28 cellular contexts compared by ENCODE assay signal in the genomic region with DNA sequence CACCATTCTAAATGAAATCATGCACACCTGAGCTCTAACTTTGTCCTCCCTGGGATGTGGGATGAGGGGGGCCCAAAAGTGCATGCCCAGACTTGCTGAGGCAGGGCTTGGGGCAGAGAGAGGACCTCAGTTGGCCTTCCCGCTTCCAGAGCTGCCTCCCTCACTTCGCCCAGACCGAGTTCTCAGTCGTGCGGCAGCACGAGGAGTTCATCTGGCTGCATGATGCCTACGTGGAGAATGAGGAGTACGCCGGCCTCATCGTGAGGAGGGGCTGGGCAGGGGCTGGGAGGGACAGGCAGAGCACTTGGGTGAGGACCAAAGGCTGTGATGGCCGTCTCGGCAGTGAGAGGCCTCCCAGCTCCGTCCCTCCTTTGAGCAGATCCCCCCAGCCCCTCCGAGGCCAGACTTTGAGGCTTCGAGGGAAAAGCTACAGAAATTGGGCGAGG. TPM values are rescaled to one million over a fixed set of nuclear protein-coding genes. Genes with fewer than 3 reads are reported as not detected.
DNase-seq lines count a peak whose midpoint lies in the region; ATAC-seq and TF ChIP-seq lines count a peak whose summit lies in the region.
"Had no signal": no experiment of that assay in that cellular context is flagged by ENCODE, and none has a peak within 500 bp of the region (broad histone marks: within the 10 kb centered on the region; RNA-seq: fewer than 3 reads in every experiment).

No MANE protein-coding gene starts in this region.

- no peak overlapping the region for H3K23ac ChIP-seq in mesendoderm (ENCODE audit: low read length)

- H3K56ac ChIP-seq in mesendoderm (ENCODE audit: low read length), result no peak overlapping the region

- no peak overlapping the region for H2BK120ac ChIP-seq in mesendoderm (ENCODE audit: low read depth, low read length)

- H3K9me3 ChIP-seq in testis, result no peaks in the 10 kb centered on the region
- H3K9me3 ChIP-seq: mucosa of descending colon had no signal

- WGBS in mesendoderm (ENCODE audit: extremely low coverage, insufficient coverage, low lambda C conversion rate), result no CpG with 5 or more reads among the region's 16 CpGs
- WGBS in testis, 2 donors, result 54 to 55% methylated on average over 7 to 16 of the region's 16 CpGs

- H3K18ac ChIP-seq in mesendoderm (ENCODE audit: low read length), result no peak overlapping the region

- H3K4me3 ChIP-seq in mesendoderm (ENCODE audit: low read length), result no peak overlapping the region
- H3K4me3 ChIP-seq in testis, result no peak overlapping the region
- H3K4me3 ChIP-seq: cardiac muscle cell, dorsolateral prefrontal cortex, mucosa of descending colon, psoas muscle, SJSA1 had no signal

- H2BK15ac ChIP-seq in mesendoderm (replicated peaks; ENCODE audit: low read depth), result no peak overlapping the region

- no peak overlapping the region for H3K4ac ChIP-seq in mesendoderm (ENCODE audit: low read depth, low read length)

- no peak overlapping the region for H4K5ac ChIP-seq in mesendoderm (ENCODE audit: low read length)

- H3K9ac ChIP-seq in mesendoderm (ENCODE audit: low read length), result no peak overlapping the region

- H3K27ac ChIP-seq in 22Rv1 (peak overlapping the region; percentile 12; the same call in 1 of the 2 replicates), mesendoderm (ENCODE audit: low read depth, low read length) (no peak overlapping the region), testis (no peak overlapping the region)
- H3K27ac ChIP-seq: cardiac muscle cell, dorsolateral prefrontal cortex, psoas muscle, SJSA1 had no signal

- H3K36me3 ChIP-seq in mesendoderm (ENCODE audit: control insufficient read depth, insufficient read depth, low read length), result peaks cover 10% of the 10 kb centered on the region
- no peaks in the 10 kb centered on the region for H3K36me3 ChIP-seq in testis (ENCODE audit: low read depth, missing control alignments)

- no peak overlapping the region for H3K4me2 ChIP-seq in mesendoderm (ENCODE audit: low read length)

- peak; percentile 24 for DNase-seq in EL
- peak; percentile 14 for DNase-seq in mesendoderm
- DNase-seq in testis, result no peak
- no peak for DNase-seq in NCI-H1417 (lab: John Stamatoyannopoulos, UW)
- DNase-seq in kidney glomerular epithelial cell (lab: John Stamatoyannopoulos, UW), result no peak
- DNase-seq: activated CD4-positive, alpha-beta T cell treated with anti-CD3 and anti-CD28 coated beads, Interleukin-2, amount 50 U/mL, for 4 hours; activated naive CD4-positive, alpha-beta T cell treated with anti-CD3 and anti-CD28 coated beads, Interleukin-2, amount 10 ng/mL, durations not matched to agents 7 days and 5 days; amygdala; CD4-positive, CD25-positive, alpha-beta regulatory T cell; DMS153; GF-D8; Kasumi-1; NCI-H2029; NCI-H345; NCI-H82; psoas muscle; stimulated activated CD4-positive, alpha-beta T cell treated with anti-CD3 and anti-CD28 coated beads, Interleukin-1b, Interleukin-23, amount 100 ng/mL, for 48 hours; T-helper 2 cell had no signal

- H4K8ac ChIP-seq in mesendoderm (ENCODE audit: low read depth, low read length), result no peak overlapping the region

- intact Hi-C loops in testis (cut with DNase I; ENCODE audit: low total_unique reads), result no loop called here

- H2BK5ac ChIP-seq in mesendoderm (ENCODE audit: low read length), result no peak overlapping the region

- H2AK5ac ChIP-seq in mesendoderm (ENCODE audit: low read length), result no peak overlapping the region

- H3K4me1 ChIP-seq in mesendoderm (ENCODE audit: control insufficient read depth, low read depth, low read length) (no peaks in the 10 kb centered on the region), testis (no peaks in the 10 kb centered on the region)
- H3K4me1 ChIP-seq: psoas muscle, SJSA1 had no signal

- peaks cover 6% of the 10 kb centered on the region for H3K79me2 ChIP-seq in mesendoderm (ENCODE audit: control insufficient read depth, insufficient read depth, low read length)

- no peak for TF ChIP-seq POLR2A in testis (IDR thresholded peaks at IDR 0.05)

- H3K27me3 ChIP-seq in mesendoderm (ENCODE audit: insufficient read depth, low read length, poor library complexity) (no peaks in the 10 kb centered on the region), testis (no peaks in the 10 kb centered on the region)
- H3K27me3 ChIP-seq: cardiac muscle cell, dorsolateral prefrontal cortex, SJSA1 had no signal

- H3K79me1 ChIP-seq in mesendoderm (ENCODE audit: low read length), result peaks cover 8% of the 10 kb centered on the region

- peak; percentile 17 for ATAC-seq in SK-N-SH treated with all-trans-retinoic acid at 6 μM for 48 hours
- ATAC-seq in GM21529 (IDR thresholded peaks at IDR 0.05; ENCODE audit: unreplicated experiment), result no peak
- ATAC-seq: HCT116, mucosa of descending colon, PC-3 had no signal

- no peak for TF ChIP-seq CTCF in 22Rv1 (IDR thresholded peaks at IDR 0.05)
- TF ChIP-seq CTCF in testis (IDR thresholded peaks at IDR 0.05), result no peak

TF ChIP-seq in SK-N-SH treated with all-trans-retinoic acid at 6 μM for 48 hours, 23 proteins besides CTCF, POLR2A, EP300 and RAD21:
- TF ChIP-seq GLIS3 (CRISPR knock-in tag; IDR thresholded peaks at IDR 0.05) (no peak), ISL1 (CRISPR knock-in tag; IDR thresholded peaks at IDR 0.05) (no peak), ZC3H10 (CRISPR knock-in tag; IDR thresholded peaks at IDR 0.05) (no peak), CREB5 (CRISPR knock-in tag; IDR thresholded peaks at IDR 0.05; ENCODE audit: low read depth) (no peak)

RNA-seq across cellular contexts. Expression of gene CFL1, which starts 8.2 kb away (rescaled TPM):
- polyA plus RNA-seq in mesendoderm (2013, experiment 1 of 2), result 1,253 TPM
- polyA plus RNA-seq in mesendoderm (2013, experiment 2 of 2), result 1,244 TPM
- 100 to 1,000 TPM; 522 to 570 TPM for total RNA-seq in testis
- 647 TPM for polyA plus RNA-seq in testis (ENCODE audit: insufficient read depth, low read depth, low replicate concordance)

RNA-seq across cellular contexts. Expression of gene MUS81, which starts 10.4 kb away (rescaled TPM):
- polyA plus RNA-seq in mesendoderm (2013, experiment 1 of 2), result 34.0 TPM
- 34.8 TPM for polyA plus RNA-seq in mesendoderm (2013, experiment 2 of 2)
- total RNA-seq in testis, result 10 to 100 TPM; 57.2 to 74.0 TPM
- 49.9 TPM for polyA plus RNA-seq in testis (ENCODE audit: insufficient read depth, low read depth, low replicate concordance)

RNA-seq across cellular contexts. Expression of gene SNX32, which starts 16.0 kb away (rescaled TPM):
- polyA plus RNA-seq in mesendoderm (2013, experiment 1 of 2), result 0.10 TPM
- polyA plus RNA-seq in mesendoderm (2013, experiment 2 of 2), result 0.08 TPM
- total RNA-seq in testis, result 1 to 10 TPM; 3.2 to 4.0 TPM
- polyA plus RNA-seq in testis (ENCODE audit: insufficient read depth, low read depth, low replicate concordance), result 4.9 TPM
- total RNA-seq: endothelial cell of umbilical vein, PC-3, psoas muscle had no signal

RNA-seq across cellular contexts. Expression of gene EFEMP2, which starts 22.8 kb away (rescaled TPM):
- 9.1 TPM for polyA plus RNA-seq in mesendoderm (2013, experiment 1 of 2)
- polyA plus RNA-seq in mesendoderm (2013, experiment 2 of 2), result 8.7 TPM
- 10 to 100 TPM; 47.4 to 52.4 TPM for total RNA-seq in testis
- polyA plus RNA-seq in testis (ENCODE audit: insufficient read depth, low read depth, low replicate concordance), result 100 TPM

RNA-seq across cellular contexts. Expression of gene CTSW, which starts 29.8 kb away (rescaled TPM):
- polyA plus RNA-seq in mesendoderm (2013, experiment 1 of 2), result not detected
- polyA plus RNA-seq in mesendoderm (2013, experiment 2 of 2), result not detected
- 1 to 10 TPM in 1 of 2 donors, under 1 TPM in 1; 0.71 to 2.7 TPM for total RNA-seq in testis
- polyA plus RNA-seq in testis (ENCODE audit: insufficient read depth, low read depth, low replicate concordance), result 4.4 TPM
- total RNA-seq: cardiac muscle cell, endothelial cell of umbilical vein had no signal
- polyA plus RNA-seq: endothelial cell of umbilical vein had no signal

Comparison
In these comparisons a context has a peak if more than half of its experiments do, and no peak if none do; other contexts are left out.
1. DNase-seq: peak in EL (single experiment) and mesendoderm (single experiment); none in testis (single experiment), NCI-H1417 (0 of 3) and kidney glomerular epithelial cell (single experiment).